Comparison of ENCODE assay signal across 10 cellular contexts in genomic region chr18:69882965-69883668, GRCh38.
A peak's percentile ranks its signal among the peaks of the same experiment; 100 is the strongest.
DNase-seq lines count a peak whose midpoint lies in the region; ATAC-seq and TF ChIP-seq lines count a peak whose summit lies in the region.
"Had no signal": no experiment of that assay in that cellular context is flagged by ENCODE, and none has a peak within 500 bp of the region (broad histone marks: within the 10 kb centered on the region; RNA-seq: fewer than 3 reads in every experiment).

No MANE protein-coding gene starts in this region.

- TF ChIP-seq CTCF in esophagus squamous epithelium (IDR thresholded peaks at IDR 0.05) (no peak), body of pancreas (IDR thresholded peaks at IDR 0.05) (no peak)

- TF ChIP-seq POLR2A in esophagus squamous epithelium (IDR thresholded peaks at IDR 0.05) (no peak), body of pancreas (IDR thresholded peaks at IDR 0.05) (no peak)

- H3K27me3 ChIP-seq in esophagus squamous epithelium = no peaks in the 10 kb centered on the region
- no peaks in the 10 kb centered on the region for H3K27me3 ChIP-seq in body of pancreas

- intact Hi-C loops in esophagus squamous epithelium (cut with DNase I) = no loop called here
- intact Hi-C loops in body of pancreas (cut with DNase I) = no loop called here

- H3K4me1 ChIP-seq in esophagus squamous epithelium = no peaks in the 10 kb centered on the region
- H3K4me1 ChIP-seq in body of pancreas = peaks cover 11% of the 10 kb centered on the region

- peak; percentile 15 for DNase-seq in fibroblast of peridontal ligament (ENCODE audit: extremely low read depth)
- DNase-seq in esophagus squamous epithelium (lab: John Stamatoyannopoulos, UW) = no peak
- DNase-seq in body of pancreas = no peak
- DNase-seq in T-helper 9 cell = no peak
- no peak for DNase-seq in substantia nigra (lab: John Stamatoyannopoulos, UW)
- DNase-seq: activated effector memory CD4-positive, alpha-beta T cell treated with anti-CD3 and anti-CD28 coated beads, Interleukin-2, amount 50 U/mL, for 16 hours; NCI-H748 treated with DMSO at 0.1 percent for 48 hours had no signal

- H3K4me3 ChIP-seq in esophagus squamous epithelium (no peak overlapping the region), body of pancreas (no peak overlapping the region)

- WGBS in esophagus squamous epithelium, 2 donors = 61 to 70% methylated on average over 6 of the region's 6 CpGs
- WGBS in body of pancreas, 2 donors = 78% methylated on average over 6 of the region's 6 CpGs

- H3K27ac ChIP-seq in esophagus squamous epithelium = no peak overlapping the region
- H3K27ac ChIP-seq in body of pancreas = no peak overlapping the region
- no peak overlapping the region for H3K27ac ChIP-seq in substantia nigra (ENCODE audit: low read depth, low read length, poor library complexity, severe bottlenecking)

- H3K36me3 ChIP-seq in esophagus squamous epithelium (no peaks in the 10 kb centered on the region), body of pancreas (replicated peaks in 1 of 2; ENCODE audit: insufficient read depth in 1 of 2, low read depth in 2 of 2) (no peaks in the 10 kb centered on the region)

- ATAC-seq in GM18520 (IDR thresholded peaks at IDR 0.05; ENCODE audit: unreplicated experiment) (peak; percentile 27), GM21526 (IDR thresholded peaks at IDR 0.05; ENCODE audit: low FRiP score, unreplicated experiment) (peak; percentile 40), HG03139 (IDR thresholded peaks at IDR 0.05; ENCODE audit: unreplicated experiment) (peak; percentile 39), body of pancreas (no peak)

- H3K9me3 ChIP-seq in esophagus squamous epithelium (no peaks in the 10 kb centered on the region), body of pancreas (no peaks in the 10 kb centered on the region)
